13 cellular contexts compared by ENCODE assay signal in the genomic region with DNA sequence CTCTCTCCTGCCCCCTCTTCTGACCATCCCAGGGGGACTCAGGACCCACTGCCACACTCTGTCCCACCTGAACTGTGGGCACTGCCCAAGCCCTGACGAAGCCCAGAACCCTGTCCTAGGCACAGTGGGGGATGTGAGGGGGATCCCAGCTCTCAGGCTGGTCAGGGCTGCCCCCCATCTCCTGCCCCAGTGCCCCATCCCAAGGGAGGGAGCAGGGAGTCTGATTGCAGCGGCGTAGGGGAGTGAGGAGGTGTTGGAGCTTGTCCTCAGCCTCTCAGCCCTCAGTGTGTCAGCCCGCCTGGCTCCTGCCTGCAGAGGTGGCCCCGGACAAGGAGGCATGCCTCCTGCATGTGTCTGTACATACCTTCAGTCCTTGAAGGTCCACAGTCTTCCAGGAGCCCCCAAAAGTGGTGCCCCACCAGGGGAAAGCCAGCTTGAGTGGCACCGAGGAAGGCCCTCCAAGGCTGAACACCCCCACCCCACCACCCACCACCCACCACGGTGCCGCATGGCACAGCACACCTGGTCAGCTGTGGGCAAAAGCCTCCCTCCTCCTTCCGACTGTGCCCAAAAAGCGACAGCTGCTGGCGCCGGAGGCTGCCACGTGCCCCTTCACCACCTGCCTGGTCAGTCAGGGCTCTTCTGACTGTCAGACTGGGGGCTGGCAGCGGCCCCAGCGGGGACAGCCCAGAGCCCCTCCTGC. TPM values are rescaled to one million over a fixed set of nuclear protein-coding genes. Genes with fewer than 3 reads are reported as not detected.
DNase-seq lines count a peak whose midpoint lies in the region; ATAC-seq, FAIRE-seq and TF ChIP-seq lines count a peak whose summit lies in the region.
"Had no signal": no experiment of that assay in that cellular context is flagged by ENCODE, and none has a peak within 500 bp of the region (broad histone marks: within the 10 kb centered on the region; RNA-seq: fewer than 3 reads in every experiment).

No MANE protein-coding gene starts in this region.

- no peaks in the 10 kb centered on the region; the same call in 1 of the 2 replicates for H3K9me3 ChIP-seq in AG04450 (ENCODE audit: control insufficient read depth, insufficient read depth, low read length)
- H3K9me3 ChIP-seq in duodenal mucosa (ENCODE audit: control insufficient read depth in 1 of 2, low read length in 2 of 2): no peaks in the 10 kb centered on the region
- no peaks in the 10 kb centered on the region for H3K9me3 ChIP-seq in neuron (ENCODE audit: low read length)
- H3K9me3 ChIP-seq: suprapubic skin had no signal

- H3K27me3 ChIP-seq in AG04450 (ENCODE audit: control insufficient read depth, insufficient read depth, low read length): peaks cover 2% of the 10 kb centered on the region
- peaks cover 0 to 3% of the 10 kb centered on the region in 2 donors for H3K27me3 ChIP-seq in duodenal mucosa (ENCODE audit: control insufficient read depth in 1 of 2, insufficient read depth in 2 of 2, low read length in 2 of 2)
- no peaks in the 10 kb centered on the region for H3K27me3 ChIP-seq in neuron (ENCODE audit: insufficient read depth, low read length)

- no peak overlapping the region for H3K27ac ChIP-seq in AG04450 (ENCODE audit: low read depth, low read length)
- no peak overlapping the region for H3K27ac ChIP-seq in duodenal mucosa (ENCODE audit: low read depth, low read length)
- H3K27ac ChIP-seq: suprapubic skin had no signal

- CTCF ChIA-PET in AG04450 (lab: Charles Lee): no interaction called here

- peak overlapping the region in 1 of 2 donors; percentile 47 for H3K9ac ChIP-seq in duodenal mucosa (ENCODE audit: low read depth in 1 of 2, low read length in 2 of 2)

- H3K36me3 ChIP-seq in duodenal mucosa (ENCODE audit: control insufficient read depth in 1 of 2, insufficient read depth in 2 of 2, low read length in 2 of 2) (no peaks in the 10 kb centered on the region), neuron (ENCODE audit: insufficient read depth, low read length) (no peaks in the 10 kb centered on the region)
- H3K36me3 ChIP-seq: suprapubic skin had no signal

- POLR2A ChIA-PET in AG04450 (lab: Yijun Ruan, JAX): no interaction called here

- no peak for FAIRE-seq in urothelium cell line (lab: Jason Lieb, UNC)
- FAIRE-seq: endometrium, keratinocyte had no signal

- H2AFZ ChIP-seq in neuron (ENCODE audit: low read depth, low read length): no peak overlapping the region

- TF ChIP-seq CTCF in AG04450 (IDR thresholded peaks at IDR 0.05; ENCODE audit: low read depth, low read length) (no peak), HFF-Myc (IDR thresholded peaks at IDR 0.05; ENCODE audit: low read depth, low read length, missing control alignments) (no peak)

- no peak for DNase-seq in AG04450 (ENCODE audit: low read depth, low spot score)
- DNase-seq in HFF-Myc (ENCODE audit: extremely low read depth, low read depth): no peak
- DNase-seq in urothelium cell line (ENCODE audit: low spot score): no peak
- no peak for DNase-seq in activated CD4-positive, alpha-beta T cell treated with anti-CD3 and anti-CD28 coated beads for 1 hour
- DNase-seq: activated gamma-delta T cell; NK-92 treated with Interleukin-12 subunit alpha and Interleukin-12 subunit beta, amount 100 ng/mL, for 24 hours had no signal

- peak overlapping the region; percentile 57 for H3K4me3 ChIP-seq in AG04450 (ENCODE audit: low read depth, low read length)
- H3K4me3 ChIP-seq in HFF-Myc (replicated peaks; ENCODE audit: low read depth, low read length): peak overlapping the region; percentile 32
- peak overlapping the region; percentile 62 to 65 for H3K4me3 ChIP-seq in duodenal mucosa (ENCODE audit: low read depth in 1 of 2, low read length in 2 of 2)
- H3K4me3 ChIP-seq in neuron (ENCODE audit: low read length): peak overlapping the region; percentile 55

- ATAC-seq in HG02970 (IDR thresholded peaks at IDR 0.05; ENCODE audit: low FRiP score, unreplicated experiment): no peak
- no peak for ATAC-seq in HG03045 (IDR thresholded peaks at IDR 0.05; ENCODE audit: unreplicated experiment)

- H3K4me1 ChIP-seq in duodenal mucosa (ENCODE audit: control insufficient read depth in 1 of 2, insufficient read depth in 2 of 2, low read length in 2 of 2): peaks cover 18 to 25% of the 10 kb centered on the region in 2 donors
- peaks cover 9% of the 10 kb centered on the region for H3K4me1 ChIP-seq in neuron (ENCODE audit: insufficient read depth, low read length)

RNA-seq across cellular contexts. Expression of a gene that starts 0.9 kb away (rescaled TPM):
- polyA plus RNA-seq in AG04450 (2011; rRNA removed): 1.3 and 2.2 TPM in 2 replicates
- polyA minus RNA-seq in AG04450 (2011; rRNA and poly(A)+ RNA removed): 1.8 and 3.5 TPM in 2 replicates
